ENCODE assay signal across 16 cellular contexts in genomic region chr13:97391201-97391600, GRCh38. TPM values are rescaled to one million over a fixed set of nuclear protein-coding genes. Genes with fewer than 3 reads are reported as not detected.
DNase-seq lines count a peak whose midpoint lies in the region; ATAC-seq and TF ChIP-seq lines count a peak whose summit lies in the region.
"Had no signal": no experiment of that assay in that cellular context is flagged by ENCODE, and none has a peak within 500 bp of the region (broad histone marks: within the 10 kb centered on the region; RNA-seq: fewer than 3 reads in every experiment).

No MANE protein-coding gene starts in this region.

- H3K27ac ChIP-seq in GM23338 (ENCODE audit: low read depth) (no peak overlapping the region), SJSA1 (0 out of 2 replicates have a peak overlapping the region, but pooled peaks have one; percentile 0), smooth muscle cell (ENCODE audit: low read depth) (no peak overlapping the region)

- H3K9me3 ChIP-seq in SJSA1 (replicated peaks) (no peaks in the 10 kb centered on the region), smooth muscle cell (replicated peaks; ENCODE audit: low read depth) (no peaks in the 10 kb centered on the region)
- H3K9me3 ChIP-seq: BE2C had no signal

- ATAC-seq in GM23338: no peak
- ATAC-seq: PC-3 had no signal

- 43% methylated on average over 1 of the region's 1 CpG for WGBS in smooth muscle cell (ENCODE audit: low lambda C conversion rate)

- H3K4me2 ChIP-seq in GM23338: no peak overlapping the region
- peak overlapping the region; percentile 25 for H3K4me2 ChIP-seq in smooth muscle cell

- H3F3A ChIP-seq in GM23338 (replicated peaks; ENCODE audit: low read depth) (no peaks in the 10 kb centered on the region), smooth muscle cell (ENCODE audit: low read depth) (peaks cover 9% of the 10 kb centered on the region)

- no peak overlapping the region for H3K4me3 Mint-ChIP-seq in GM23338
- H3K4me3 Mint-ChIP-seq: CD4-positive, alpha-beta T cell had no signal

- H3K9me3 Mint-ChIP-seq in GM23338: no peaks in the 10 kb centered on the region; the same call in 2 of the 3 replicates
- H3K9me3 Mint-ChIP-seq: CD4-positive, alpha-beta T cell had no signal

- no peaks in the 10 kb centered on the region for H3K36me3 Mint-ChIP-seq in GM23338 (ENCODE audit: low read depth)

- no peaks in the 10 kb centered on the region for H3K79me2 ChIP-seq in GM23338 (replicated peaks; ENCODE audit: insufficient read depth)
- H3K79me2 ChIP-seq in smooth muscle cell (ENCODE audit: low read depth): no peaks in the 10 kb centered on the region

- H3K9me2 ChIP-seq in GM23338 (ENCODE audit: insufficient read depth): peaks cover 2% of the 10 kb centered on the region

- H3K4me1 Mint-ChIP-seq in GM23338: no peaks in the 10 kb centered on the region

- DNase-seq in GM23338 (ENCODE audit: low spot score): no peak
- peak in 1 of 2 experiments; percentile 42 for DNase-seq in SJSA1 (ENCODE audit: low read depth in 1 of 2, low spot score in 2 of 2)
- DNase-seq in fibroblast of pulmonary artery (ENCODE audit: low read depth): peak; percentile 35
- no peak for DNase-seq in smooth muscle cell (lab: John Stamatoyannopoulos, UW; ENCODE audit: unreplicated experiment)
- DNase-seq in NCI-H510A (lab: John Stamatoyannopoulos, UW): no peak
- no peak for DNase-seq in glomerular visceral epithelial cell (ENCODE audit: extremely low spot score)
- DNase-seq in inferior parietal cortex (ENCODE audit: extremely low spot score): no peak
- DNase-seq: BE2C; Calu3; CD4-positive, alpha-beta T cell; KG1; NCI-H1436 treated with DMSO at 0.1 percent for 48 hours; NCI-H2029 treated with DMSO at 0.1 percent for 48 hours; NCI-H2171 treated with DMSO at 0.1 percent for 48 hours; NCI-H774; PC-3 had no signal

- 0 out of 2 replicates have a peak overlapping the region, but pooled peaks have one; percentile 59 for H3K27ac Mint-ChIP-seq in GM23338
- H3K27ac Mint-ChIP-seq: CD4-positive, alpha-beta T cell had no signal

- H3K4me1 ChIP-seq in GM23338 (ENCODE audit: insufficient read depth) (peaks cover 4% of the 10 kb centered on the region; the same call in 1 of the 2 replicates), SJSA1 (replicated peaks) (peaks cover 52% of the 10 kb centered on the region), smooth muscle cell (ENCODE audit: low read depth) (no peaks in the 10 kb centered on the region)

- H3K36me3 ChIP-seq in GM23338 (ENCODE audit: insufficient read depth) (no peaks in the 10 kb centered on the region), SJSA1 (peaks cover 7% of the 10 kb centered on the region; the same call in 1 of the 2 replicates), smooth muscle cell (ENCODE audit: low read depth) (peaks cover 10% of the 10 kb centered on the region)
- H3K36me3 ChIP-seq: BE2C had no signal

- no peaks in the 10 kb centered on the region for H3K27me3 Mint-ChIP-seq in GM23338 (ENCODE audit: insufficient read depth, low read depth, poor library complexity)
- H3K27me3 Mint-ChIP-seq: CD4-positive, alpha-beta T cell had no signal

- H3K4me3 ChIP-seq in GM23338 (no peak overlapping the region), SJSA1 (no peak overlapping the region), fibroblast of pulmonary artery (replicated peaks; ENCODE audit: low read depth, low read length) (no peak overlapping the region), smooth muscle cell (no peak overlapping the region)

- H2AFZ ChIP-seq in GM23338 (no peak overlapping the region), smooth muscle cell (ENCODE audit: low read depth) (no peak overlapping the region)

- no peaks in the 10 kb centered on the region for H4K20me1 ChIP-seq in GM23338 (replicated peaks; ENCODE audit: insufficient read depth)
- H4K20me1 ChIP-seq in smooth muscle cell (ENCODE audit: low read depth): no peaks in the 10 kb centered on the region

- H3K9ac ChIP-seq in smooth muscle cell (ENCODE audit: low read depth): no peak overlapping the region

- TF ChIP-seq CTCF in GM23338 (conservative IDR thresholded peaks at IDR 0.05; ENCODE audit: low read depth in 2 of 2): no peak
- TF ChIP-seq CTCF in fibroblast of pulmonary artery (IDR thresholded peaks at IDR 0.05; ENCODE audit: low read length, missing control alignments): no peak
- no peak for TF ChIP-seq CTCF in smooth muscle cell (IDR thresholded peaks at IDR 0.05; ENCODE audit: borderline replicate concordance, insufficient read depth, poor library complexity, severe bottlenecking)

- H3K27me3 ChIP-seq in GM23338 (ENCODE audit: insufficient read depth) (no peaks in the 10 kb centered on the region), SJSA1 (replicated peaks) (no peaks in the 10 kb centered on the region), smooth muscle cell (ENCODE audit: low read depth) (no peaks in the 10 kb centered on the region)
- H3K27me3 ChIP-seq: BE2C had no signal

TF ChIP-seq in GM23338, 12 proteins besides CTCF, POLR2A, EP300 and RAD21 (continues in another document):
- TF ChIP-seq ETS1 (IDR thresholded peaks at IDR 0.05) (no peak), REST (IDR thresholded peaks at IDR 0.05; ENCODE audit: unreplicated experiment) (no peak), EZH2phosphoT487 (IDR thresholded peaks at IDR 0.05; ENCODE audit: unreplicated experiment) (no peak), ZNF114 (CRISPR knock-in tag; IDR thresholded peaks at IDR 0.05) (no peak), POLR2AphosphoS5 (IDR thresholded peaks at IDR 0.05; ENCODE audit: low read depth) (no peak), JUNB (IDR thresholded peaks at IDR 0.05; ENCODE audit: unreplicated experiment) (no peak), STAT1 (IDR thresholded peaks at IDR 0.05; ENCODE audit: unreplicated experiment) (no peak), EZH2 (IDR thresholded peaks at IDR 0.05; ENCODE audit: low read depth, unreplicated experiment) (no peak), CREB1 (CRISPR knock-in tag; IDR thresholded peaks at IDR 0.05; ENCODE audit: low read depth) (no peak), NANOG (IDR thresholded peaks at IDR 0.05; ENCODE audit: borderline replicate concordance) (no peak)

RNA-seq across cellular contexts. Expression of gene RAP2A, which starts 42.8 kb away (rescaled TPM):
- total RNA-seq in GM23338 (2014; rRNA removed; shearing (Covaris generic)): 35.3 and 36.4 TPM in 2 replicates
- polyA plus RNA-seq in GM23338 (2016; fragmentation: Nextera tagmentation; extraction: Ambion mirVana) (10.4 and 11.3 TPM in 2 replicates), smooth muscle cell (8.5 and 9.8 TPM in 2 replicates)
- 23.4 and 42.9 TPM in 2 replicates for total RNA-seq in SJSA1 (2014; rRNA removed; shearing (Covaris generic))
- total RNA-seq in smooth muscle cell: 24.1 and 34.3 TPM in 2 replicates
